9 cellular contexts compared by ENCODE assay signal in the genomic region with DNA sequence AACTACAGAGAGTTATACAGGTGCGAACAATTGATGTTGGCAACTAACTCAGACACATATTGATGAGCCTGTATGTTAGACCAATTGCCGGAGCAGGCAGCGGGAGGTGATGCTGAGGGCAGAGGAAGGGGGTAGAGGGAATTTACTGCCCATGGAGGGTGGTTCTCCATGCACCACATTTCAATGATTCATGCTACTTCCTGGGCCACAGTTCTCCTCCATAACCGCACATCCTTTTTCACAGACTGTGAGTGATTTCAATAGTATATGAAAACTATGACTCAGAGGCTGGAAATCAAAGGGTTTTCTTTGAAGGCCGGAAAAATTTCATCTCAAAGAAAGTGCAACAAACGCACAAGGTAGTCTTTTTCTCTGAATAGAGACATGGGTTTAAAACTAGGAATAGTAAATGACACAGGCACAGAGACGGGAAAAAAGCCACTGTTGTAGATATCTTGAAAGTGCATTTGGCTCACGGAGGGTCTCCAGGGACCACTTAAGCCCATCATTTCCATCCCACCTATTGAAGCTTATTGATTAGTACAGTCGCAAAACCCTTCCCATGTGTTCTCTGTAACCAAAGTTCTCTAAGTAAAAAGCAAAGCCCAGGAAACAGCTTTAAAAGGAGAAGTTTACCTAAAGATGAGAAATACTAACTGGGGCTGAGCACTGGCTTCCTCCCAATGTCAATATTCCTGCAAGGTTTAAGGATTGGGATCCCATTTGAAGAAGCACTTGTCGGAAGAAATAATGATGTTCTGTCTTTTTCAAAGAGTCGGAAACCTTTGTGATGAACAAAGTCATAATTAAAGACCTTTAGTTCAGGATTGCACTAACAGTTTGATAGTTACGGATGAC. TPM values are rescaled to one million over a fixed set of nuclear protein-coding genes. Genes with fewer than 3 reads are reported as not detected.
A peak's percentile ranks its signal among the peaks of the same experiment; 100 is the strongest.
DNase-seq lines count a peak whose midpoint lies in the region; ATAC-seq, FAIRE-seq and TF ChIP-seq lines count a peak whose summit lies in the region.
"Had no signal": no experiment of that assay in that cellular context is flagged by ENCODE, and none has a peak within 500 bp of the region (broad histone marks: within the 10 kb centered on the region; RNA-seq: fewer than 3 reads in every experiment).

No MANE protein-coding gene starts in this region.

- peaks cover 18% of the 10 kb centered on the region for H3K4me1 ChIP-seq in endothelial cell of umbilical vein (ENCODE audit: control insufficient read depth, extremely low read depth, insufficient read depth, low read length)

- H3K79me2 ChIP-seq in endothelial cell of umbilical vein (ENCODE audit: control insufficient read depth, insufficient read depth, low read length) = no peaks in the 10 kb centered on the region

- H3K27ac ChIP-seq in endothelial cell of umbilical vein (ENCODE audit: insufficient read depth, low read depth, low read length) = peak overlapping the region; percentile 20

- H3K36me3 ChIP-seq in endothelial cell of umbilical vein (ENCODE audit: control insufficient read depth in 2 of 2, extremely low read depth in 1 of 2, insufficient read depth in 2 of 2, low read length in 2 of 2) = no peaks in the 10 kb centered on the region

- H3K4me1 Mint-ChIP-seq in Calu3 (ENCODE audit: low read depth, unreplicated experiment) = peaks cover 40% of the 10 kb centered on the region
- H3K4me1 Mint-ChIP-seq: neural crest cell had no signal

- dilution Hi-C loops in endothelial cell of umbilical vein (cut with MboI; ENCODE audit: extremely low pct_ligation_motif_present, low sequenced_read_pairs) = no loop called here

- H3K9me3 ChIP-seq in endothelial cell of umbilical vein (replicated peaks; ENCODE audit: control insufficient read depth, insufficient read depth, low read length) = no peaks in the 10 kb centered on the region

- no peaks in the 10 kb centered on the region for H3K9me1 ChIP-seq in endothelial cell of umbilical vein (replicated peaks; ENCODE audit: control insufficient read depth, extremely low read depth, insufficient read depth, low read length)

- POLR2A ChIA-PET in endothelial cell of umbilical vein (lab: Charles Lee) = no interaction called here

- H4K20me1 ChIP-seq in endothelial cell of umbilical vein (replicated peaks; ENCODE audit: control insufficient read depth, extremely low read depth, insufficient read depth, low read length) = no peaks in the 10 kb centered on the region

- CTCF ChIA-PET in Calu3 (lab: Charles Lee) (no interaction called here), endothelial cell of umbilical vein (lab: Charles Lee) (no interaction called here)

- H2AFZ ChIP-seq in endothelial cell of umbilical vein (ENCODE audit: low read depth, low read length) = no peak overlapping the region

- H3K9me3 Mint-ChIP-seq in Calu3 (ENCODE audit: low read depth, unreplicated experiment) = peaks cover 4% of the 10 kb centered on the region

- H3K9ac ChIP-seq in endothelial cell of umbilical vein (replicated peaks; ENCODE audit: extremely low read depth, insufficient read depth, low read length) = no peak overlapping the region

- no peak for FAIRE-seq in endothelial cell of umbilical vein (lab: Jason Lieb, UNC)

- TF ChIP-seq POLR2A in endothelial cell of umbilical vein (IDR thresholded peaks at IDR 0.05; ENCODE audit: low read depth, low read length) = no peak

- H3K4me2 ChIP-seq in endothelial cell of umbilical vein (ENCODE audit: insufficient read depth, low read length) = no peak overlapping the region

- TF ChIP-seq CTCF in Calu3 (IDR thresholded peaks at IDR 0.05; ENCODE audit: unreplicated experiment) (no peak), endothelial cell of umbilical vein (IDR thresholded peaks at IDR 0.05; ENCODE audit: extremely low read depth in 1 of 2, insufficient read depth in 1 of 2, low read depth in 1 of 2, low read length in 2 of 2) (no peak)

- no peak for ATAC-seq in GM21367 (IDR thresholded peaks at IDR 0.05; ENCODE audit: unreplicated experiment)
- no peak for ATAC-seq in GM18858 (IDR thresholded peaks at IDR 0.05; ENCODE audit: unreplicated experiment)

- H3K27me3 Mint-ChIP-seq in Calu3 (ENCODE audit: unreplicated experiment) = no peaks in the 10 kb centered on the region

- H3K4me3 Mint-ChIP-seq in Calu3 (ENCODE audit: low read depth, unreplicated experiment) = peak overlapping the region; percentile 26
- H3K4me3 Mint-ChIP-seq: neural crest cell had no signal

- H3K4me3 ChIP-seq in endothelial cell of umbilical vein (replicated peaks in 1 of 3; ENCODE audit: insufficient read depth in 1 of 3, low read depth in 1 of 3, low read length in 3 of 3) = no peak overlapping the region

- intact Hi-C loops in Calu3 (cut with micrococcal nuclease; ENCODE audit: unreplicated experiment) = no loop called here
- intact Hi-C loops in endothelial cell of umbilical vein (cut with micrococcal nuclease) = loop anchor here (1.0 kb wide), 1 partner anchor 11 kb away; no protein-coding TSS in a partner anchor

- no peaks in the 10 kb centered on the region for H3K27me3 ChIP-seq in endothelial cell of umbilical vein (ENCODE audit: control insufficient read depth in 2 of 2, insufficient read depth in 2 of 2, low read length in 2 of 2)

- no TSS peak for BruUV-seq in Calu3 (replicated peaks; lab: Mats Ljungman, UMichigan)
- no TSS peak for BruUV-seq in endothelial cell of umbilical vein (replicated peaks; lab: Mats Ljungman, UMichigan)

- H3K27ac Mint-ChIP-seq in Calu3 (ENCODE audit: unreplicated experiment) = peak overlapping the region; percentile 77

- DNase-seq in Calu3 (peak; percentile 56), HT-29 (ENCODE audit: low spot score) (peak; percentile 80), endothelial cell of umbilical vein (ENCODE audit: low read depth, low spot score) (peak; percentile 50), NCI-H128 (lab: John Stamatoyannopoulos, UW; ENCODE audit: unreplicated experiment) (no peak)
- peak; percentile 54 for DNase-seq in activated CD4-positive, alpha-beta T cell treated with anti-CD3 and anti-CD28 coated beads for 1 hour
- peak; percentile 29 to 50 (median 50) for DNase-seq in stimulated activated CD4-positive, alpha-beta T cell treated with anti-CD3 and anti-CD28 coated beads, TNF-alpha, amount 100 ng/mL, for 1 hour (ENCODE audit: low read depth in 3 of 3, low spot score in 1 of 3)

- H3K36me3 Mint-ChIP-seq in Calu3 (ENCODE audit: insufficient read depth, unreplicated experiment) = peaks cover 6% of the 10 kb centered on the region

TF ChIP-seq in endothelial cell of umbilical vein, 7 proteins besides CTCF, POLR2A, EP300 and RAD21:
- TF ChIP-seq MAX (IDR thresholded peaks at IDR 0.05; ENCODE audit: insufficient read depth, insufficient read length) (no peak), JUN (IDR thresholded peaks at IDR 0.05; ENCODE audit: borderline replicate concordance, insufficient read depth, insufficient read length, low read depth) (peak; percentile 41), MYC (IDR thresholded peaks at IDR 0.05; ENCODE audit: low read depth, low read length) (no peak), POLR2AphosphoS5 (IDR thresholded peaks at IDR 0.05; ENCODE audit: insufficient read depth, low read depth, low read length) (peak; percentile 61), EZH2 (IDR thresholded peaks at IDR 0.05; ENCODE audit: borderline replicate concordance, low read depth, low read length, severe bottlenecking) (no peak), GATA2 (IDR thresholded peaks at IDR 0.05; ENCODE audit: insufficient read depth, insufficient read length, low read depth, low read length) (no peak), FOS (IDR thresholded peaks at IDR 0.05; ENCODE audit: borderline replicate concordance, insufficient read depth, low read length) (peak; percentile 82)
TF ChIP-seq in endothelial cell of umbilical vein: peak in this region for 3.

RNA-seq across cellular contexts. Expression of gene ADAM19, which starts 28.0 kb away (rescaled TPM):
- total RNA-seq in Calu3 (2022) (5.2 and 16.2 TPM in 2 replicates), endothelial cell of umbilical vein (22.6 and 23.8 TPM in 2 replicates)
- 9.3 and 11.2 TPM in 2 replicates for total RNA-seq in HT-29 (2014; rRNA removed; shearing (Covaris generic))
- polyA plus RNA-seq in endothelial cell of umbilical vein = 10.0 and 10.4 TPM in 2 replicates
- polyA plus RNA-seq in endothelial cell of umbilical vein (2011; cell fraction: cytosol; rRNA removed) = 7.9 and 8.3 TPM in 2 replicates
- 26.1 and 27.2 TPM in 2 replicates for polyA plus RNA-seq in endothelial cell of umbilical vein (2011; cell fraction: nucleus; rRNA removed)
- 17.7 and 18.4 TPM in 2 replicates for polyA plus RNA-seq in endothelial cell of umbilical vein (2012)
- polyA minus RNA-seq in endothelial cell of umbilical vein = 24.6 and 24.8 TPM in 2 replicates
- not detected for polyA minus RNA-seq in endothelial cell of umbilical vein (2011; cell fraction: cytosol; rRNA and poly(A)+ RNA removed)
- 19.9 and 22.0 TPM in 2 replicates for polyA minus RNA-seq in endothelial cell of umbilical vein (2011; cell fraction: nucleus; rRNA and poly(A)+ RNA removed)

RNA-seq across cellular contexts. Expression of gene SOX30, which starts 48.7 kb away (rescaled TPM):
- total RNA-seq in Calu3 (2022) (0.09 TPM in 1 of 2 replicates, not detected in the other), endothelial cell of umbilical vein (not detected in 2 replicates)
- 0.15 and 0.37 TPM in 2 replicates for total RNA-seq in HT-29 (2014; rRNA removed; shearing (Covaris generic))
- not detected in 2 replicates for polyA plus RNA-seq in endothelial cell of umbilical vein
- polyA plus RNA-seq in endothelial cell of umbilical vein (2011; cell fraction: cytosol; rRNA removed) = not detected in 2 replicates
- polyA plus RNA-seq in endothelial cell of umbilical vein (2011; cell fraction: nucleus; rRNA removed) = not detected in 2 replicates
- polyA plus RNA-seq in endothelial cell of umbilical vein (2012) = 0.05 and 0.08 TPM in 2 replicates
- polyA minus RNA-seq in endothelial cell of umbilical vein = not detected in 2 replicates
- polyA minus RNA-seq in endothelial cell of umbilical vein (2011; cell fraction: cytosol; rRNA and poly(A)+ RNA removed) = not detected
- not detected in 2 replicates for polyA minus RNA-seq in endothelial cell of umbilical vein (2011; cell fraction: nucleus; rRNA and poly(A)+ RNA removed)
- total RNA-seq: neural crest cell had no signal
